Comparison of ENCODE assay signal across 12 cellular contexts in the genomic region with DNA sequence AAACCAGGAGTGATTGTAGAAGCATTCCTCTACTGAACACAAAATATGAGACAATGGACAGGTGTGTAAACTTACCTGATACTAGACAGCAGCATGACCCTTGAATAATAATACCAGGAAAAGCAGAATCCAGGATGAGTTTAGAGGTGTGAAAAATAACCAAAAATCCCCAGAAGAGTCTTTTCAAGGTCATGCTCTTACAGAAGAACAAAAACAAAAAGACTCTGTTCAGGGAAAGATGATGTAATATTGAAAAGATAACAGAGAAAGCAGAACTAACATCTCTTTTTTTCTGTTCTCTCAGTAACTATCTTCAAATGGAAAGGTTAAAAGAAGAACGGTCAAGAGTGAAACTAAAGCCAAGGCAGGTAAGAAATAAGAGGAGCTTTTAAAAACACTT. TPM values are rescaled to one million over a fixed set of nuclear protein-coding genes. Genes with fewer than 3 reads are reported as not detected.
A peak's percentile ranks its signal among the peaks of the same experiment; 100 is the strongest.
DNase-seq lines count a peak whose midpoint lies in the region; ATAC-seq and TF ChIP-seq lines count a peak whose summit lies in the region.
"Had no signal": no experiment of that assay in that cellular context is flagged by ENCODE, and none has a peak within 500 bp of the region (broad histone marks: within the 10 kb centered on the region; RNA-seq: fewer than 3 reads in every experiment).

No MANE protein-coding gene starts in this region.

- no peak overlapping the region for H2AK5ac ChIP-seq in H9 (ENCODE audit: insufficient read length, low read length)

- H3K27ac ChIP-seq in tibial nerve (no peak overlapping the region), H9 (ENCODE audit: insufficient read length, low read depth, low read length) (no peak overlapping the region)
- H3K27ac ChIP-seq: adrenal gland had no signal

- H3K23me2 ChIP-seq in H9 (ENCODE audit: insufficient read length, low read depth, low read length, poor library complexity, severe bottlenecking), result no peaks in the 10 kb centered on the region

- H3K9me3 Mint-ChIP-seq in H9, result no peaks in the 10 kb centered on the region

- H3K27ac Mint-ChIP-seq in H9, result no peak overlapping the region

- H3K4ac ChIP-seq in H9 (ENCODE audit: low read depth, low read length), result no peak overlapping the region

- H3K79me2 ChIP-seq in H9 (ENCODE audit: insufficient read depth, low read length), result no peaks in the 10 kb centered on the region

- H3K14ac ChIP-seq in H9 (ENCODE audit: insufficient read depth, low read length), result no peak overlapping the region

- no peak for TF ChIP-seq EP300 in tibial nerve (IDR thresholded peaks at IDR 0.05)

- H3T11ph ChIP-seq in H9 (ENCODE audit: low read length), result no peak overlapping the region

- H3K4me3 ChIP-seq in GM12865 (ENCODE audit: low read depth, low read length), result no peak overlapping the region; the same call in 1 of the 2 replicates
- no peak overlapping the region for H3K4me3 ChIP-seq in tibial nerve
- H3K4me3 ChIP-seq: adrenal gland had no signal

- no peak overlapping the region for H3K4me2 ChIP-seq in H9 (ENCODE audit: insufficient read depth, insufficient read length, low read length)

- no peak overlapping the region for H4K5ac ChIP-seq in H9 (ENCODE audit: insufficient read length, low read depth, low read length)

- no peak overlapping the region for H3K4me3 Mint-ChIP-seq in H9

- WGBS in tibial nerve, 2 donors, result 37 to 47% methylated on average over 1 of the region's 1 CpG
- no CpG with 5 or more reads among the region's 1 CpG for WGBS in H9 (ENCODE audit: extremely low coverage, insufficient read length, low lambda C conversion rate)

- H3K36me3 Mint-ChIP-seq in H9 (ENCODE audit: insufficient read depth in 1 of 3, low read depth in 3 of 3), result no peaks in the 10 kb centered on the region

- H3K27me3 Mint-ChIP-seq in H9 (ENCODE audit: low read depth), result no peaks in the 10 kb centered on the region

- H3K4me1 ChIP-seq in tibial nerve, result no peaks in the 10 kb centered on the region
- H3K4me1 ChIP-seq in H9 (ENCODE audit: insufficient read depth, low read length), result no peaks in the 10 kb centered on the region

- H4K8ac ChIP-seq in H9 (replicated peaks; ENCODE audit: insufficient read length, low read depth, low read length), result no peak overlapping the region

- no peak overlapping the region for H2BK12ac ChIP-seq in H9 (ENCODE audit: insufficient read length, low read depth, low read length)

- H2AFZ ChIP-seq in H9 (ENCODE audit: low read length), result no peak overlapping the region

- peak; percentile 94 for ATAC-seq in GM19372 (IDR thresholded peaks at IDR 0.05; ENCODE audit: low read depth, unreplicated experiment)
- ATAC-seq in HG02763 (IDR thresholded peaks at IDR 0.05; ENCODE audit: unreplicated experiment), result peak; percentile 79
- peak; percentile 79 for ATAC-seq in HG03460 (IDR thresholded peaks at IDR 0.05; ENCODE audit: unreplicated experiment)
- ATAC-seq: Right ventricle myocardium inferior had no signal

- DNase-seq in GM12865 (ENCODE audit: low read depth) (peak; percentile 59), tibial nerve (ENCODE audit: low spot score in 2 of 2) (no peak), A172 (ENCODE audit: low spot score) (no peak), H9 (no peak)
- DNase-seq in activated naive CD4-positive, alpha-beta T cell treated with anti-CD3 and anti-CD28 coated beads, Interleukin-2, amount 50 U/mL, for 16 hours, result no peak
- DNase-seq: activated CD4-positive, alpha-beta T cell treated with anti-CD3 and anti-CD28 coated beads, Interleukin-2, amount 50 U/mL, for 1 hour; adrenal gland; NCI-H1930 had no signal

- H3K56ac ChIP-seq in H9 (ENCODE audit: insufficient read length, low read depth, low read length), result no peak overlapping the region

- no peaks in the 10 kb centered on the region for H4K20me1 ChIP-seq in H9 (ENCODE audit: control insufficient read depth, insufficient read depth, insufficient read length)

- H3K9ac ChIP-seq in H9 (ENCODE audit: extremely low read depth, insufficient read length, low read length), result no peak overlapping the region

- H2BK5ac ChIP-seq in H9 (ENCODE audit: insufficient read length, low read length), result no peak overlapping the region

- no peaks in the 10 kb centered on the region for H3K4me1 Mint-ChIP-seq in H9

- H3K9me3 ChIP-seq in tibial nerve (no peaks in the 10 kb centered on the region), H9 (ENCODE audit: control insufficient read depth, low read depth, low read length) (no peaks in the 10 kb centered on the region)
- H3K9me3 ChIP-seq: adrenal gland had no signal

- H3K23ac ChIP-seq in H9 (ENCODE audit: insufficient read length, low read depth, low read length), result no peak overlapping the region

- no peak overlapping the region for H4K91ac ChIP-seq in H9 (ENCODE audit: insufficient read length, low read depth, low read length)

- TF ChIP-seq CTCF in GM12865 (IDR thresholded peaks at IDR 0.05; ENCODE audit: insufficient read depth, low read depth, low read length, missing control alignments) (no peak), tibial nerve (IDR thresholded peaks at IDR 0.05) (no peak), H9 (conservative IDR thresholded peaks at IDR 0.05) (no peak)

- H2BK20ac ChIP-seq in H9 (ENCODE audit: low read depth, low read length, poor library complexity, severe bottlenecking), result no peak overlapping the region

- no peaks in the 10 kb centered on the region for H3K79me1 ChIP-seq in H9 (ENCODE audit: insufficient read depth, low read depth, low read length, poor library complexity, severe bottlenecking)

- H3K18ac ChIP-seq in H9 (ENCODE audit: insufficient read length, low read depth, low read length), result no peak overlapping the region

- H3K36me3 ChIP-seq in tibial nerve, result no peaks in the 10 kb centered on the region
- H3K36me3 ChIP-seq: adrenal gland had no signal

- no peak overlapping the region for H2BK120ac ChIP-seq in H9 (ENCODE audit: low read depth, low read length, poor library complexity, severe bottlenecking)

- TF ChIP-seq POLR2A in tibial nerve (IDR thresholded peaks at IDR 0.05), result no peak

- H2BK15ac ChIP-seq in H9 (ENCODE audit: low read depth, low read length), result no peak overlapping the region

- H3K27me3 ChIP-seq in tibial nerve, result no peaks in the 10 kb centered on the region
- no peaks in the 10 kb centered on the region for H3K27me3 ChIP-seq in H9 (ENCODE audit: insufficient read depth, low read length)
- H3K27me3 ChIP-seq: adrenal gland had no signal

RNA-seq across cellular contexts. Expression of a gene that starts 14.0 kb away (rescaled TPM):
- 100 to 1,000 TPM; 131 to 217 (median 206) TPM for total RNA-seq in tibial nerve
- total RNA-seq in A172 (2014; rRNA removed; shearing (Covaris generic)), result 9.1 and 10.3 TPM in 2 replicates
- total RNA-seq in H9 (2021), result 7.8 and 8.0 TPM in 2 replicates

RNA-seq across cellular contexts. Expression of a gene that starts 33.9 kb away (rescaled TPM):
- total RNA-seq in tibial nerve (10 to 100 TPM in 1 of 4 donors, 1 to 10 TPM in 3; 5.9 to 11.1 (median 6.9) TPM), H9 (2021) (10.0 and 10.5 TPM in 2 replicates)
- total RNA-seq in A172 (2014; rRNA removed; shearing (Covaris generic)), result 6.6 and 7.7 TPM in 2 replicates

Comparison
In these comparisons a context has a peak if more than half of its experiments do, and no peak if none do; other contexts are left out.
1. RNA of a gene that starts 14.0 kb away (total RNA-seq): 131 to 217 TPM in tibial nerve; 9.1 to 10.3 TPM in A172 and 7.8 to 8.0 TPM in H9; every median in the first group is over 10 times any median in the second.
2. Peak in every context shown above with its lines, with median percentiles within 50 percentile points of each other: ATAC-seq.